13 cellular contexts compared by ENCODE assay signal in genomic region chr2:128324008-128324896, GRCh38. TPM values are rescaled to one million over a fixed set of nuclear protein-coding genes. Genes with fewer than 3 reads are reported as not detected.
A peak's percentile ranks its signal among the peaks of the same experiment; 100 is the strongest.
DNase-seq lines count a peak whose midpoint lies in the region; ATAC-seq, FAIRE-seq and TF ChIP-seq lines count a peak whose summit lies in the region.
"Had no signal": no experiment of that assay in that cellular context is flagged by ENCODE, and none has a peak within 500 bp of the region (broad histone marks: within the 10 kb centered on the region; RNA-seq: fewer than 3 reads in every experiment).

No MANE protein-coding gene starts in this region.

- POLR2A ChIA-PET in CD4-positive, alpha-beta T cell (lab: Charles Lee): no interaction called here
- POLR2A ChIA-PET in H1 (lab: Charles Lee; ENCODE audit: partially characterized antibody) (interaction anchor here (1.0 to 1.1 kb wide), 2 partner anchors 14 to 303 kb away, joined by 3 read pairs; no protein-coding TSS in a partner anchor), A673 (lab: Charles Lee; ENCODE audit: low non-redundant PET) (no interaction called here)

- no peak overlapping the region for H3K14ac ChIP-seq in H1 (ENCODE audit: insufficient read length)

- H3K4me3 Mint-ChIP-seq in CD4-positive, alpha-beta T cell: peak overlapping the region; percentile 87
- H3K4me3 Mint-ChIP-seq in osteocyte (ENCODE audit: unreplicated experiment): no peak overlapping the region

- no peak overlapping the region for H3K56ac ChIP-seq in H1 (replicated peaks; ENCODE audit: insufficient read length, low read depth, low read length)

- peak in 3 of 10 experiments; percentile 0 to 28 (median 4) for DNase-seq in CD4-positive, alpha-beta T cell
- DNase-seq in H4 (ENCODE audit: low spot score): peak; percentile 2
- no peak for DNase-seq in H1 (ENCODE audit: low read depth in 1 of 2, low spot score in 2 of 2)
- DNase-seq in osteocyte (ENCODE audit: extremely low spot score, unreplicated experiment): peak; percentile 83
- no peak for DNase-seq in A673 (ENCODE audit: low spot score)
- DNase-seq: lower lobe of right lung, NCI-H446 treated with DMSO at 0.1 percent for 48 hours, psoas muscle had no signal

- no peaks in the 10 kb centered on the region for H3K79me1 ChIP-seq in H1 (ENCODE audit: low read depth, low read length)

- no peak overlapping the region for H4K91ac ChIP-seq in H1 (replicated peaks; ENCODE audit: insufficient read length, low read length)

- H3K4me3 ChIP-seq in H1 (ENCODE audit: extremely low read depth in 1 of 4, insufficient read depth in 2 of 4, low read depth in 3 of 4, low read length in 4 of 4): no peak overlapping the region
- no peak overlapping the region for H3K4me3 ChIP-seq in A673 (ENCODE audit: low read depth, low read length, poor library complexity, severe bottlenecking)
- H3K4me3 ChIP-seq: lower lobe of right lung, psoas muscle had no signal

- no peak for TF ChIP-seq POLR2A in H1 (IDR thresholded peaks at IDR 0.05; ENCODE audit: control extremely low read depth in 1 of 2, low read depth in 2 of 2, low read length in 2 of 2)

- H2BK20ac ChIP-seq in H1 (ENCODE audit: low read length): no peak overlapping the region

- no peak for TF ChIP-seq RAD21 in H1 (IDR thresholded peaks at IDR 0.05 in 1 of 2, conservative IDR thresholded peaks at IDR 0.05 in 1 of 2; ENCODE audit: low read depth in 2 of 2, low read length in 2 of 2)

- ATAC-seq in CD4-positive, alpha-beta T cell (ENCODE audit: poor library complexity): no peak
- ATAC-seq in GM18858 (IDR thresholded peaks at IDR 0.05; ENCODE audit: unreplicated experiment): no peak
- ATAC-seq in GM18873 (IDR thresholded peaks at IDR 0.05; ENCODE audit: low FRiP score, unreplicated experiment): no peak
- ATAC-seq: lower lobe of right lung; psoas muscle; stimulated activated naive CD8-positive, alpha-beta T cell treated with anti-CD3 and anti-CD28 coated beads, Interleukin-15, amount 100 ng/mL, for 72 hours had no signal

- no peak overlapping the region for H4K5ac ChIP-seq in H1 (ENCODE audit: insufficient read length, low read depth, low read length)

- FAIRE-seq in H1 (lab: Jason Lieb, UNC): no peak
- FAIRE-seq: RCC 7860 had no signal

- no peaks in the 10 kb centered on the region for H3K9me3 Mint-ChIP-seq in CD4-positive, alpha-beta T cell
- H3K9me3 Mint-ChIP-seq in osteocyte (ENCODE audit: unreplicated experiment): no peaks in the 10 kb centered on the region
- H3K9me3 Mint-ChIP-seq: stimulated activated naive CD8-positive, alpha-beta T cell treated with anti-CD3 and anti-CD28 coated beads, Interleukin-15, amount 100 ng/mL, for 72 hours had no signal

- H3K36me3 ChIP-seq in H1 (ENCODE audit: control insufficient read depth in 2 of 4, insufficient read depth in 4 of 4, low read length in 3 of 4): no peaks in the 10 kb centered on the region
- no peaks in the 10 kb centered on the region for H3K36me3 ChIP-seq in A673 (ENCODE audit: insufficient read depth, low read length, poor library complexity, severe bottlenecking)
- H3K36me3 ChIP-seq: lower lobe of right lung had no signal

- no peak overlapping the region for H2BK120ac ChIP-seq in H1 (replicated peaks; ENCODE audit: low read depth, low read length)

- H3K4me1 Mint-ChIP-seq in CD4-positive, alpha-beta T cell (ENCODE audit: low read depth): peaks cover 22% of the 10 kb centered on the region
- peaks cover 28% of the 10 kb centered on the region for H3K4me1 Mint-ChIP-seq in osteocyte (ENCODE audit: unreplicated experiment)

- peak overlapping the region; percentile 41; the same call in 1 of the 2 replicates for H2AK5ac ChIP-seq in H1 (ENCODE audit: low read depth, low read length)

- no peak overlapping the region for H3K18ac ChIP-seq in H1 (ENCODE audit: extremely low read depth, low read length)

- H3K27me3 Mint-ChIP-seq in CD4-positive, alpha-beta T cell: no peaks in the 10 kb centered on the region
- no peaks in the 10 kb centered on the region for H3K27me3 Mint-ChIP-seq in osteocyte (ENCODE audit: unreplicated experiment)

- no peak overlapping the region for H3K4ac ChIP-seq in H1 (replicated peaks; ENCODE audit: insufficient read length, low read depth, low read length)

- 84% methylated on average over 11 of the region's 11 CpGs; no CpG with 5 or more reads in 1 of the 2 experiments for WGBS in H1 (ENCODE audit: extremely low coverage in 1 of 2, insufficient coverage in 1 of 2, insufficient read length in 1 of 2, insufficient replicate concordance in 2 of 2, low coverage in 1 of 2, low lambda C conversion rate in 2 of 2, missing lambda C conversion rate in 1 of 2), 2 experiments

- TF ChIP-seq CTCF in CD4-positive, alpha-beta T cell (IDR thresholded peaks at IDR 0.05): no peak
- TF ChIP-seq CTCF in H1 (IDR thresholded peaks at IDR 0.05; ENCODE audit: control extremely low read depth in 1 of 3, insufficient read depth in 1 of 3, low read depth in 1 of 3, low read length in 3 of 3) (no peak), osteocyte (IDR thresholded peaks at IDR 0.05) (no peak), A673 (conservative IDR thresholded peaks at IDR 0.05; ENCODE audit: low read depth, low read length) (no peak)

- H3K36me3 Mint-ChIP-seq in CD4-positive, alpha-beta T cell (ENCODE audit: low read depth): no peaks in the 10 kb centered on the region
- H3K36me3 Mint-ChIP-seq in osteocyte (ENCODE audit: unreplicated experiment): no peaks in the 10 kb centered on the region

- intact Hi-C loops in CD4-positive, alpha-beta T cell (cut with DNase I, micrococcal nuclease): loop anchor here (5.0 to 10.0 kb wide), 9 partner anchors 139 to 1669 kb away; partner anchors contain the start of genes AMMECR1L (in 1 of the 2), GYPC (in 1 of the 2), SAP130 (in 1 of the 2) and UGGT1 (in 1 of the 2)
- intact Hi-C loops in A673 (cut with micrococcal nuclease; ENCODE audit: unreplicated experiment): loop anchor here (5.0 to 10.0 kb wide), 3 partner anchors 149 to 408 kb away; no protein-coding TSS in a partner anchor

- no peak for TF ChIP-seq EP300 in H1 (IDR thresholded peaks at IDR 0.05; ENCODE audit: borderline replicate concordance in 1 of 2, low read depth in 2 of 2, low read length in 2 of 2)

- BruUV-seq in A673 (replicated peaks; lab: Mats Ljungman, UMichigan): no TSS peak

- CTCF ChIA-PET in CD4-positive, alpha-beta T cell (lab: Charles Lee): no interaction called here
- CTCF ChIA-PET in H1 (lab: Charles Lee; ENCODE audit: partially characterized antibody) (interaction anchor here (0.5 to 1.9 kb wide), 6 partner anchors 33 to 321 kb away, joined by 3 to 8 read pairs (median 4); no protein-coding TSS in a partner anchor), A673 (lab: Charles Lee) (no interaction called here)

- no peaks in the 10 kb centered on the region for H3K27me3 ChIP-seq in CD4-positive, alpha-beta T cell (ENCODE audit: control insufficient read depth, insufficient read depth, low read length)
- H3K27me3 ChIP-seq in H1 (replicated peaks in 1 of 4; ENCODE audit: control insufficient read depth in 3 of 4, extremely low read depth in 1 of 4, insufficient read depth in 3 of 4, low read length in 3 of 4) (peaks cover 0 to 23% (median 16%) of the 10 kb centered on the region in 4 experiments; a peak in 5 of 7 replicates), A673 (replicated peaks; ENCODE audit: insufficient read depth, low read depth, low read length, poor library complexity) (no peaks in the 10 kb centered on the region)

- H3K9me3 ChIP-seq in CD4-positive, alpha-beta T cell (ENCODE audit: control insufficient read depth, low read length): no peaks in the 10 kb centered on the region
- H3K9me3 ChIP-seq in H1 (ENCODE audit: insufficient read depth in 2 of 2, low read depth in 1 of 2, low read length in 1 of 2) (no peaks in the 10 kb centered on the region), A673 (ENCODE audit: low read depth, low read length, poor library complexity, severe bottlenecking) (no peaks in the 10 kb centered on the region)
- H3K9me3 ChIP-seq: Caco-2, lower lobe of right lung, psoas muscle had no signal

- H3K4me1 ChIP-seq in H1 (replicated peaks in 1 of 4; ENCODE audit: control insufficient read depth in 3 of 4, insufficient read depth in 4 of 4, low read length in 3 of 4): peaks cover 2 to 20% (median 13%) of the 10 kb centered on the region in 4 experiments
- peaks cover 36% of the 10 kb centered on the region for H3K4me1 ChIP-seq in A673 (ENCODE audit: insufficient read depth, low read length, poor library complexity, severe bottlenecking)

- H4K20me1 ChIP-seq in H1 (replicated peaks in 1 of 2; ENCODE audit: control insufficient read depth in 1 of 2, insufficient read depth in 2 of 2, low read length in 2 of 2): no peaks in the 10 kb centered on the region

- no peak overlapping the region for H3K9ac ChIP-seq in H1 (replicated peaks in 1 of 4; ENCODE audit: extremely low read depth in 1 of 4, low read depth in 3 of 4, low read length in 3 of 4)

- H3K79me2 ChIP-seq in H1 (ENCODE audit: control insufficient read depth in 1 of 2, insufficient read depth in 2 of 2, low read length in 2 of 2): no peaks in the 10 kb centered on the region

- H3K23ac ChIP-seq in H1 (ENCODE audit: insufficient read length): no peak overlapping the region

- H2AFZ ChIP-seq in H1 (ENCODE audit: low read length): no peak overlapping the region

- no peak overlapping the region for H3K4me2 ChIP-seq in H1 (ENCODE audit: insufficient read depth in 1 of 2, low read depth in 2 of 2, low read length in 2 of 2)

- H2BK5ac ChIP-seq in H1 (ENCODE audit: low read depth, low read length): no peak overlapping the region; the same call in 1 of the 2 replicates

- no peak overlapping the region for H3K27ac ChIP-seq in CD4-positive, alpha-beta T cell (ENCODE audit: low read depth, low read length)
- H3K27ac ChIP-seq in H1 (ENCODE audit: low read depth, low read length) (no peak overlapping the region), A673 (ENCODE audit: low read depth, low read length, poor library complexity, severe bottlenecking) (no peak overlapping the region)
- H3K27ac ChIP-seq: lower lobe of right lung, psoas muscle had no signal

- H3K27ac Mint-ChIP-seq in CD4-positive, alpha-beta T cell: no peak overlapping the region
- H3K27ac Mint-ChIP-seq in osteocyte (ENCODE audit: unreplicated experiment): no peak overlapping the region

- H2BK12ac ChIP-seq in H1 (ENCODE audit: low read depth, low read length): no peak overlapping the region; the same call in 1 of the 2 replicates

- peak overlapping the region; percentile 5; the same call in 1 of the 2 replicates for H2BK15ac ChIP-seq in H1 (ENCODE audit: low read length)

- H3K23me2 ChIP-seq in H1 (ENCODE audit: low read depth, low read length): peaks cover 7% of the 10 kb centered on the region; the same call in 1 of the 2 replicates

- H4K8ac ChIP-seq in H1 (ENCODE audit: extremely low read depth, insufficient read depth, low read length): peak overlapping the region; percentile 38; the same call in 1 of the 2 replicates

RNA-seq across cellular contexts. Expression of gene HS6ST1, which starts 5.6 kb away (rescaled TPM):
- 1 to 10 TPM; 7.1 to 8.7 TPM for total RNA-seq in CD4-positive, alpha-beta T cell
- total RNA-seq in H4 (2014; rRNA removed; shearing (Covaris generic)): 20.3 and 25.3 TPM in 2 replicates
- total RNA-seq in H1 (2021; fragmentation: NEBNext Ultra II Directional; extraction: Animal tissue kit (Norgen Biotek cat#: 25700)): 72.8 and 74.6 TPM in 2 replicates
- 37.4 and 61.3 TPM in 2 replicates for polyA plus RNA-seq in H1 (2011; rRNA removed)
- polyA plus RNA-seq in H1 (2011; cell fraction: cytosol; rRNA removed): 37.9 TPM
- 51.0 TPM for polyA plus RNA-seq in H1 (2011; cell fraction: nucleus; rRNA removed)
- polyA plus RNA-seq in H1 (2012, experiment 1 of 2): 44.2 to 60.1 TPM (median 56.3 TPM) in 4 replicates
- 57.3 TPM for polyA plus RNA-seq in H1 (2012, experiment 2 of 2)
- 41.0 TPM for polyA plus RNA-seq in H1 (2013, experiment 1 of 2)
- 45.1 TPM for polyA plus RNA-seq in H1 (2013, experiment 2 of 2)
- polyA minus RNA-seq in H1 (2011; rRNA and poly(A)+ RNA removed): 26.9 and 34.9 TPM in 2 replicates
- 49.1 TPM for polyA minus RNA-seq in H1 (2011; cell fraction: cytosol; rRNA and poly(A)+ RNA removed)
- 74.6 TPM for polyA minus RNA-seq in H1 (2011; cell fraction: nucleus; rRNA and poly(A)+ RNA removed)
- total RNA-seq in osteocyte (42.6 and 43.0 TPM in 2 replicates), A673 (2021) (56.7 and 63.3 TPM in 2 replicates)

Comparison
In these comparisons a context has a peak if more than half of its experiments do, and no peak if none do; other contexts are left out.
1. DNase-seq: peak in H4 (single experiment) and osteocyte (single experiment); none in H1 (0 of 2) and A673 (single experiment).